In the genomic region with DNA sequence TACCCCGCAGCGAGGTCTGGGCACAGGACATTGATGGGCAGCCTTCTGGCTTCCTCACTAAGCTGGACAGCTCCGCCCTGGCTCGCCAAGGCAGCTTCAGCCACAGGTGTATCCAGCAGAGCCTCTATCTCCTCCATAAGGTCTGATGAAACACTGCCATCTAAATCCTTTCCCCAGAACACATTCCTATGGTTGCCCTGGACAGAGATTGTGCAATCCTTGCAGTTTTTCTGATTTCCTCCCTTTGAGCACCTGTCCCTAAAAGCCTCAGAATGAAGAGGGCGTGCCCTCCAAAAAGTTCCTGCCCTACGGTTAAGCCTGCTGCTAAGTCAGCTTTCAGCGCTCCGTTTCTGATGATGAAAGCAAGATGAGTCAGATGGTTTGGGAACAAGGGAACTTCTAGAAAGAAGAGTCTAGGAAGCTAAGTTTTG, we compare ENCODE assay signal across 11 cellular contexts. TPM values are rescaled to one million over a fixed set of nuclear protein-coding genes. Genes with fewer than 3 reads are reported as not detected.
DNase-seq lines count a peak whose midpoint lies in the region; ATAC-seq, FAIRE-seq and TF ChIP-seq lines count a peak whose summit lies in the region.
"Had no signal": no experiment of that assay in that cellular context is flagged by ENCODE, and none has a peak within 500 bp of the region (broad histone marks: within the 10 kb centered on the region; RNA-seq: fewer than 3 reads in every experiment).

No MANE protein-coding gene starts in this region.

- ATAC-seq in HepG2 = peak; percentile 62
- ATAC-seq in HG02885 (IDR thresholded peaks at IDR 0.05; ENCODE audit: poor library complexity, unreplicated experiment) = no peak

- DNase-seq in COLO829 (ENCODE audit: low spot score) = peak; percentile 50
- peak; percentile 74 for DNase-seq in LHCN-M2 (ENCODE audit: low read depth)
- DNase-seq in astrocyte of the spinal cord (ENCODE audit: low read depth, low spot score) = peak; percentile 6
- peak; percentile 17 for DNase-seq in HepG2 (ENCODE audit: low spot score)
- no peak for DNase-seq in prostate gland (ENCODE audit: low spot score)
- DNase-seq in 8988T = no peak
- no peak for DNase-seq in glutamatergic neuron
- DNase-seq: activated CD8-positive, alpha-beta memory T cell treated with anti-CD3 and anti-CD28 coated beads, Interleukin-2, amount 50 U/mL, for 4 hours; NCI-H1048 had no signal

- no peaks in the 10 kb centered on the region for H3K4me1 Mint-ChIP-seq in glutamatergic neuron (ENCODE audit: low read depth, unreplicated experiment)

- no peak overlapping the region for H3K4me2 ChIP-seq in HepG2 (ENCODE audit: low read depth, low read length)

- H3K27me3 Mint-ChIP-seq in glutamatergic neuron (ENCODE audit: unreplicated experiment) = peaks cover 6% of the 10 kb centered on the region

- no peak overlapping the region for H2AFZ ChIP-seq in HepG2 (ENCODE audit: low read length)

- no peak overlapping the region for H3K4me3 ChIP-seq in astrocyte of the spinal cord (ENCODE audit: low read depth, low read length)
- H3K4me3 ChIP-seq in HepG2 (replicated peaks in 1 of 3; ENCODE audit: insufficient read depth in 1 of 3, low read depth in 2 of 3, low read length in 3 of 3) = no peak overlapping the region
- H3K4me3 ChIP-seq in prostate gland = no peak overlapping the region

- H3K79me2 ChIP-seq in HepG2 (ENCODE audit: insufficient read depth, low read length) = no peaks in the 10 kb centered on the region

- H3K36me3 Mint-ChIP-seq in glutamatergic neuron (ENCODE audit: unreplicated experiment) = no peaks in the 10 kb centered on the region

- TF ChIP-seq EP300 in HepG2 (IDR thresholded peaks at IDR 0.05; ENCODE audit: low read depth in 2 of 2, low read length in 2 of 2) (no peak), HepG2 (CRISPR knock-in tag; IDR thresholded peaks at IDR 0.05; ENCODE audit: borderline replicate concordance) (no peak)

- POLR2A ChIA-PET in HepG2 (lab: Yijun Ruan, JAX) = no interaction called here

- no TSS peak for BruUV-seq in HepG2 (replicated peaks; lab: Mats Ljungman, UMichigan)

- no peak overlapping the region for H3K4me3 Mint-ChIP-seq in glutamatergic neuron (ENCODE audit: unreplicated experiment)

- peaks cover 6% of the 10 kb centered on the region for H3K9me3 Mint-ChIP-seq in glutamatergic neuron (ENCODE audit: unreplicated experiment)

- no peaks in the 10 kb centered on the region for H3K36me3 ChIP-seq in HepG2 (replicated peaks in 1 of 2; ENCODE audit: control insufficient read depth in 1 of 2, insufficient read depth in 2 of 2, low read length in 2 of 2)
- H3K36me3 ChIP-seq in prostate gland = no peaks in the 10 kb centered on the region

- no peak overlapping the region for H3K9ac ChIP-seq in HepG2 (ENCODE audit: insufficient read depth, low read depth, low read length)

- no peak for FAIRE-seq in HepG2 (lab: Jason Lieb, UNC)

- H3K27ac ChIP-seq in HepG2 (ENCODE audit: extremely low read length, insufficient read depth, low read length) (no peak overlapping the region), prostate gland (no peak overlapping the region)

- H3K27ac Mint-ChIP-seq in glutamatergic neuron (ENCODE audit: unreplicated experiment) = no peak overlapping the region
- H3K27ac Mint-ChIP-seq: progenitor cell of endocrine pancreas had no signal

- no peaks in the 10 kb centered on the region for H3K9me3 ChIP-seq in HepG2 (ENCODE audit: low read length)
- H3K9me3 ChIP-seq in prostate gland = no peaks in the 10 kb centered on the region

- intact Hi-C loops in HepG2 (cut with micrococcal nuclease; ENCODE audit: unreplicated experiment) = no loop called here
- intact Hi-C loops in prostate gland (cut with DNase I) = no loop called here

- in situ Hi-C loops in astrocyte of the spinal cord (cut with HindIII; ENCODE audit: low sequenced_read_pairs) (no loop called here), HepG2 (cut with HindIII; ENCODE audit: extremely low pct_ligation_motif_present, low pct_unique_long_range_greater_than_20kb) (no loop called here)

- H3K4me1 ChIP-seq in HepG2 (ENCODE audit: insufficient read depth, low read length) = no peaks in the 10 kb centered on the region
- H3K4me1 ChIP-seq in prostate gland (replicated peaks) = no peaks in the 10 kb centered on the region

- no peaks in the 10 kb centered on the region; the same call in 1 of the 2 replicates for H4K20me1 ChIP-seq in HepG2 (ENCODE audit: insufficient read depth, low read length)

- no peak for TF ChIP-seq POLR2A in HepG2 (IDR thresholded peaks at IDR 0.05; ENCODE audit: insufficient read depth in 1 of 2, low read depth in 2 of 2, low read length in 2 of 2)
- TF ChIP-seq POLR2A in prostate gland (IDR thresholded peaks at IDR 0.05) = no peak

- TF ChIP-seq CTCF in astrocyte of the spinal cord (IDR thresholded peaks at IDR 0.05; ENCODE audit: low read depth, low read length) (no peak), HepG2 (CRISPR knock-in tag; IDR thresholded peaks at IDR 0.05) (no peak), prostate gland (IDR thresholded peaks at IDR 0.05) (no peak), glutamatergic neuron (IDR thresholded peaks at IDR 0.05; ENCODE audit: partially characterized antibody, unreplicated experiment) (no peak)

- CTCF ChIA-PET in HepG2 (lab: Yijun Ruan, JAX; ENCODE audit: low intra/inter-chr PET ratio, low total read pairs) = no interaction called here

- 4% methylated on average over 6 of the region's 8 CpGs for WGBS in HepG2 (ENCODE audit: low lambda C conversion rate)
- 24% methylated on average over 8 of the region's 8 CpGs for WGBS in prostate gland

- H3K27me3 ChIP-seq in HepG2 (ENCODE audit: control insufficient read depth in 1 of 2, insufficient read depth in 2 of 2, low read length in 2 of 2) = peaks cover 2 to 32% of the 10 kb centered on the region in 2 experiments
- peaks cover 15% of the 10 kb centered on the region for H3K27me3 ChIP-seq in prostate gland (replicated peaks; ENCODE audit: insufficient read depth)

- TF ChIP-seq RAD21 in HepG2 (CRISPR knock-in tag; IDR thresholded peaks at IDR 0.05) = no peak

RNA-seq across cellular contexts. Expression of a gene that starts 21.0 kb away (rescaled TPM):
- total RNA-seq in LHCN-M2 (2014; rRNA removed) (not detected in 2 replicates), HepG2 (2016; rRNA removed; fragmentation: Illumina TruSeq; extraction: Trizol) (not detected in 2 replicates), prostate gland (10 to 100 TPM in 1 of 2 donors, not detected in 1; 11.0 TPM), glutamatergic neuron (ENCODE audit: unreplicated experiment) (not detected)
- not detected for polyA plus RNA-seq in LHCN-M2 (2012)
- not detected in 2 replicates for total RNA-seq in HepG2 (2016; cell fraction: cytosol; rRNA removed; fragmentation: Illumina TruSeq; extraction: Trizol; ENCODE audit: low read depth)
- total RNA-seq in HepG2 (2016; cell fraction: insoluble cytoplasmic fraction; rRNA removed; fragmentation: Illumina TruSeq; extraction: Trizol) = not detected in 2 replicates
- not detected in 2 replicates for total RNA-seq in HepG2 (2016; cell fraction: membrane; rRNA removed; fragmentation: Illumina TruSeq; extraction: Trizol)
- total RNA-seq in HepG2 (2016; cell fraction: nucleus; rRNA removed; fragmentation: Illumina TruSeq; extraction: Trizol) = not detected in 2 replicates
- 0.07 TPM in 1 of 2 replicates, not detected in the other for polyA plus RNA-seq in HepG2 (2011; rRNA removed)
- not detected in 2 replicates for polyA plus RNA-seq in HepG2 (2011; cell fraction: cytosol; rRNA removed)
- not detected in 2 replicates for polyA plus RNA-seq in HepG2 (2011; cell fraction: nucleus; rRNA removed)
- not detected in 2 replicates for polyA plus RNA-seq in HepG2 (2012)
- polyA plus RNA-seq in HepG2 (2016; cell fraction: cytosol; fragmentation: Illumina TruSeq; extraction: Trizol; ENCODE audit: low read depth) = not detected in 2 replicates
- polyA plus RNA-seq in HepG2 (2016; cell fraction: insoluble cytoplasmic fraction; fragmentation: Illumina TruSeq; extraction: Trizol; ENCODE audit: low read depth) = not detected in 2 replicates
- not detected in 2 replicates for polyA plus RNA-seq in HepG2 (2016; cell fraction: membrane; fragmentation: Illumina TruSeq; extraction: Trizol; ENCODE audit: low read depth)
- polyA plus RNA-seq in HepG2 (2016; cell fraction: nucleus; fragmentation: Illumina TruSeq; extraction: Trizol; ENCODE audit: insufficient read depth, low read depth) = not detected in 2 replicates
- not detected in 2 replicates for polyA minus RNA-seq in HepG2 (2011; rRNA and poly(A)+ RNA removed; ENCODE audit: low replicate concordance)
- polyA minus RNA-seq in HepG2 (2011; cell fraction: cytosol; rRNA and poly(A)+ RNA removed) = not detected in 2 replicates
- polyA minus RNA-seq in HepG2 (2011; cell fraction: nucleus; rRNA and poly(A)+ RNA removed) = not detected in 2 replicates

RNA-seq across cellular contexts. Expression of a gene that starts 36.7 kb away (rescaled TPM):
- total RNA-seq in LHCN-M2 (2014; rRNA removed) (not detected in 2 replicates), HepG2 (2016; rRNA removed; fragmentation: Illumina TruSeq; extraction: Trizol) (not detected in 2 replicates), prostate gland (1 to 10 TPM in 1 of 2 donors, under 1 TPM in 1; 0.97 to 1.2 TPM), glutamatergic neuron (ENCODE audit: unreplicated experiment) (not detected)
- not detected for polyA plus RNA-seq in LHCN-M2 (2012)
- not detected in 2 replicates for total RNA-seq in HepG2 (2016; cell fraction: cytosol; rRNA removed; fragmentation: Illumina TruSeq; extraction: Trizol; ENCODE audit: low read depth)
- total RNA-seq in HepG2 (2016; cell fraction: insoluble cytoplasmic fraction; rRNA removed; fragmentation: Illumina TruSeq; extraction: Trizol) = not detected in 2 replicates
- total RNA-seq in HepG2 (2016; cell fraction: membrane; rRNA removed; fragmentation: Illumina TruSeq; extraction: Trizol) = not detected in 2 replicates
- not detected in 2 replicates for total RNA-seq in HepG2 (2016; cell fraction: nucleus; rRNA removed; fragmentation: Illumina TruSeq; extraction: Trizol)
- not detected in 2 replicates for polyA plus RNA-seq in HepG2 (2011; rRNA removed)
- not detected in 2 replicates for polyA plus RNA-seq in HepG2 (2011; cell fraction: cytosol; rRNA removed)
- not detected in 2 replicates for polyA plus RNA-seq in HepG2 (2011; cell fraction: nucleus; rRNA removed)
- polyA plus RNA-seq in HepG2 (2012) = not detected in 2 replicates
- not detected in 2 replicates for polyA plus RNA-seq in HepG2 (2016; cell fraction: cytosol; fragmentation: Illumina TruSeq; extraction: Trizol; ENCODE audit: low read depth)
- not detected in 2 replicates for polyA plus RNA-seq in HepG2 (2016; cell fraction: insoluble cytoplasmic fraction; fragmentation: Illumina TruSeq; extraction: Trizol; ENCODE audit: low read depth)
- not detected in 2 replicates for polyA plus RNA-seq in HepG2 (2016; cell fraction: membrane; fragmentation: Illumina TruSeq; extraction: Trizol; ENCODE audit: low read depth)
- polyA plus RNA-seq in HepG2 (2016; cell fraction: nucleus; fragmentation: Illumina TruSeq; extraction: Trizol; ENCODE audit: insufficient read depth, low read depth) = not detected in 2 replicates
- not detected in 2 replicates for polyA minus RNA-seq in HepG2 (2011; rRNA and poly(A)+ RNA removed; ENCODE audit: low replicate concordance)
- not detected in 2 replicates for polyA minus RNA-seq in HepG2 (2011; cell fraction: cytosol; rRNA and poly(A)+ RNA removed)
- polyA minus RNA-seq in HepG2 (2011; cell fraction: nucleus; rRNA and poly(A)+ RNA removed) = not detected in 2 replicates
- total RNA-seq: progenitor cell of endocrine pancreas had no signal

RNA-seq across cellular contexts. Expression of a gene that starts 46.0 kb away (rescaled TPM):
- total RNA-seq in LHCN-M2 (2014; rRNA removed) (19.5 and 21.5 TPM in 2 replicates), HepG2 (2016; rRNA removed; fragmentation: Illumina TruSeq; extraction: Trizol) (1.3 and 1.7 TPM in 2 replicates), prostate gland (10 to 100 TPM; 24.0 to 25.7 TPM), glutamatergic neuron (ENCODE audit: unreplicated experiment) (36.4 TPM)
- 25.1 TPM for polyA plus RNA-seq in LHCN-M2 (2012)
- total RNA-seq in HepG2 (2016; cell fraction: cytosol; rRNA removed; fragmentation: Illumina TruSeq; extraction: Trizol; ENCODE audit: low read depth) = 0.61 and 0.62 TPM in 2 replicates
- 1.1 and 1.6 TPM in 2 replicates for total RNA-seq in HepG2 (2016; cell fraction: insoluble cytoplasmic fraction; rRNA removed; fragmentation: Illumina TruSeq; extraction: Trizol)
- 1.6 and 1.7 TPM in 2 replicates for total RNA-seq in HepG2 (2016; cell fraction: membrane; rRNA removed; fragmentation: Illumina TruSeq; extraction: Trizol)
- total RNA-seq in HepG2 (2016; cell fraction: nucleus; rRNA removed; fragmentation: Illumina TruSeq; extraction: Trizol) = 1.2 and 1.7 TPM in 2 replicates
- 2.4 and 3.1 TPM in 2 replicates for polyA plus RNA-seq in HepG2 (2011; rRNA removed)
- 2.1 and 2.9 TPM in 2 replicates for polyA plus RNA-seq in HepG2 (2011; cell fraction: cytosol; rRNA removed)
- 8.0 and 8.2 TPM in 2 replicates for polyA plus RNA-seq in HepG2 (2011; cell fraction: nucleus; rRNA removed)
- 3.2 TPM in 2 replicates for polyA plus RNA-seq in HepG2 (2012)
- 0.58 and 0.84 TPM in 2 replicates for polyA plus RNA-seq in HepG2 (2016; cell fraction: cytosol; fragmentation: Illumina TruSeq; extraction: Trizol; ENCODE audit: low read depth)
- 1.7 and 2.0 TPM in 2 replicates for polyA plus RNA-seq in HepG2 (2016; cell fraction: insoluble cytoplasmic fraction; fragmentation: Illumina TruSeq; extraction: Trizol; ENCODE audit: low read depth)
- polyA plus RNA-seq in HepG2 (2016; cell fraction: membrane; fragmentation: Illumina TruSeq; extraction: Trizol; ENCODE audit: low read depth) = 1.4 and 1.6 TPM in 2 replicates
- 3.6 and 4.8 TPM in 2 replicates for polyA plus RNA-seq in HepG2 (2016; cell fraction: nucleus; fragmentation: Illumina TruSeq; extraction: Trizol; ENCODE audit: insufficient read depth, low read depth)
- polyA minus RNA-seq in HepG2 (2011; rRNA and poly(A)+ RNA removed; ENCODE audit: low replicate concordance) = 6.3 and 14.8 TPM in 2 replicates
- polyA minus RNA-seq in HepG2 (2011; cell fraction: cytosol; rRNA and poly(A)+ RNA removed) = 1.1 and 1.3 TPM in 2 replicates
- 1.9 and 2.9 TPM in 2 replicates for polyA minus RNA-seq in HepG2 (2011; cell fraction: nucleus; rRNA and poly(A)+ RNA removed)

RNA-seq across cellular contexts. Expression of a gene that starts 52.1 kb away (rescaled TPM):
- not detected in 2 replicates for total RNA-seq in LHCN-M2 (2014; rRNA removed)
- polyA plus RNA-seq in LHCN-M2 (2012) = not detected
- total RNA-seq in HepG2 (2016; rRNA removed; fragmentation: Illumina TruSeq; extraction: Trizol) = not detected in 2 replicates
- not detected in 2 replicates for total RNA-seq in HepG2 (2016; cell fraction: cytosol; rRNA removed; fragmentation: Illumina TruSeq; extraction: Trizol; ENCODE audit: low read depth)
- not detected in 2 replicates for total RNA-seq in HepG2 (2016; cell fraction: insoluble cytoplasmic fraction; rRNA removed; fragmentation: Illumina TruSeq; extraction: Trizol)
- total RNA-seq in HepG2 (2016; cell fraction: membrane; rRNA removed; fragmentation: Illumina TruSeq; extraction: Trizol) = not detected in 2 replicates
- not detected in 2 replicates for total RNA-seq in HepG2 (2016; cell fraction: nucleus; rRNA removed; fragmentation: Illumina TruSeq; extraction: Trizol)
- polyA plus RNA-seq in HepG2 (2011; rRNA removed) = not detected in 2 replicates
- not detected in 2 replicates for polyA plus RNA-seq in HepG2 (2011; cell fraction: cytosol; rRNA removed)
- not detected in 2 replicates for polyA plus RNA-seq in HepG2 (2011; cell fraction: nucleus; rRNA removed)
- polyA plus RNA-seq in HepG2 (2012) = not detected in 2 replicates
- not detected in 2 replicates for polyA plus RNA-seq in HepG2 (2016; cell fraction: cytosol; fragmentation: Illumina TruSeq; extraction: Trizol; ENCODE audit: low read depth)
- not detected in 2 replicates for polyA plus RNA-seq in HepG2 (2016; cell fraction: insoluble cytoplasmic fraction; fragmentation: Illumina TruSeq; extraction: Trizol; ENCODE audit: low read depth)
- not detected in 2 replicates for polyA plus RNA-seq in HepG2 (2016; cell fraction: membrane; fragmentation: Illumina TruSeq; extraction: Trizol; ENCODE audit: low read depth)
- not detected in 2 replicates for polyA plus RNA-seq in HepG2 (2016; cell fraction: nucleus; fragmentation: Illumina TruSeq; extraction: Trizol; ENCODE audit: insufficient read depth, low read depth)
- not detected in 2 replicates for polyA minus RNA-seq in HepG2 (2011; rRNA and poly(A)+ RNA removed; ENCODE audit: low replicate concordance)
- not detected in 2 replicates for polyA minus RNA-seq in HepG2 (2011; cell fraction: cytosol; rRNA and poly(A)+ RNA removed)
- polyA minus RNA-seq in HepG2 (2011; cell fraction: nucleus; rRNA and poly(A)+ RNA removed) = not detected in 2 replicates
- under 1 TPM in 1 of 2 donors, not detected in 1; 0.57 TPM for total RNA-seq in prostate gland
- total RNA-seq in glutamatergic neuron (ENCODE audit: unreplicated experiment) = 14.8 TPM
- total RNA-seq: progenitor cell of endocrine pancreas had no signal

Comparison
In these comparisons a context has a peak if more than half of its experiments do, and no peak if none do; other contexts are left out.
1. DNase-seq: peak in COLO829 (single experiment), LHCN-M2 (single experiment), astrocyte of the spinal cord (single experiment) and HepG2 (single experiment); none in prostate gland (single experiment), 8988T (single experiment) and glutamatergic neuron (single experiment).